In the genomic region with DNA sequence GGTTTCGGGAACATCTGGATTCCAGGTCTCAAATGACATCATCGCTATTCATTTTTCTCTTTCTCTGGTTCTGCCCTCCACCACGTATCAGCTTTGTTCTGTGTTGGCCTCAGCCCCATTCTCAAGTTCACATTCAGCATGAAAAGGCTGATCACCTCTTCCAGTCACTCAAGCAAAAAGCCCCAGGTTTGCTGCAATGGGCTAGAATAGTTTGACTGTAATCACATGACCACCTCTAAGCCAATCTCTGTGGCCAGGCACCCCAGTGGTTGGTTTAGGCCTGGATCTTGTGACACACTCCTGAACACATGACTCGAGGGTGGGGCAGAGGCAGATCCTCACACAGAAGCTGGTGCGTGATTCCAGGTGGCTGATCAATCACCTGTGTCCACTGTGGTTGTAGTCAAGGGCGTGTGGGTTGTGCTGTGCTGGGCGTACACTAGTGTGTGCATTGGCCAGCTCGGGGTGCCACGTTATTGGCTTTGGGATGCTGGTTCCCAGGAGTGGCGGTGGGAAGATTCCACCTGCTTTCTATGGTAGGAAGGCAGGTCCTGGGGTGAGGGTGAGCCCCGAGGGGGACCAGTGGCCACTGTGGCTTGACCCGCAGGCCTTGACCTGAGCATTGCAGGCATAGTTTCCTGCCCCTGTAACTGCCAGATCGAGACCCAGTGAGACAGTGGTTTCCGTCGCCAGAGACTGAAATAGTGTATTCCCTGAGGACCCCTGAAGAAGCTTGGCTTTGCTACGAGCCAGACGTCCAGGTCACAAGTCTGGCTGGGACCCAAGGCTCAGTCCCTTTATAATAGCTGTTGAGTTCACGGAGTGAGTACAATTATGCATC, we compare ENCODE assay signal across 9 cellular contexts. TPM values are rescaled to one million over a fixed set of nuclear protein-coding genes. Genes with fewer than 3 reads are reported as not detected.
DNase-seq lines count a peak whose midpoint lies in the region; ATAC-seq lines count a peak whose summit lies in the region.
"Had no signal": no experiment of that assay in that cellular context is flagged by ENCODE, and none has a peak within 500 bp of the region (broad histone marks: within the 10 kb centered on the region; RNA-seq: fewer than 3 reads in every experiment).

No MANE protein-coding gene starts in this region.

- peak; percentile 36 for ATAC-seq in activated CD8-positive, alpha-beta memory T cell treated with anti-CD3 and anti-CD28 coated beads, Interleukin-2, amount 10 ng/mL, durations not matched to agents 7 days and 5 days
- peak; percentile 90 for ATAC-seq in HG02610 (IDR thresholded peaks at IDR 0.05; ENCODE audit: unreplicated experiment)
- ATAC-seq in sciatic nerve, result peak; percentile 41

- H3K4me1 Mint-ChIP-seq in activated CD8-positive, alpha-beta memory T cell treated with anti-CD3 and anti-CD28 coated beads, Interleukin-2, amount 10 ng/mL, durations not matched to agents 7 days and 5 days, result peaks cover 21% of the 10 kb centered on the region

- H3K27ac Mint-ChIP-seq in activated CD8-positive, alpha-beta memory T cell treated with anti-CD3 and anti-CD28 coated beads, Interleukin-2, amount 10 ng/mL, durations not matched to agents 7 days and 5 days, result no peak overlapping the region

- intact Hi-C loops in sciatic nerve (cut with DNase I), result no loop called here

- H3K9me3 Mint-ChIP-seq in activated CD8-positive, alpha-beta memory T cell treated with anti-CD3 and anti-CD28 coated beads, Interleukin-2, amount 10 ng/mL, durations not matched to agents 7 days and 5 days (ENCODE audit: low read depth), result no peaks in the 10 kb centered on the region
- H3K9me3 Mint-ChIP-seq: CD4-positive, alpha-beta memory T cell had no signal

- no peaks in the 10 kb centered on the region for H3K27me3 Mint-ChIP-seq in activated CD8-positive, alpha-beta memory T cell treated with anti-CD3 and anti-CD28 coated beads, Interleukin-2, amount 10 ng/mL, durations not matched to agents 7 days and 5 days
- H3K27me3 Mint-ChIP-seq: CD4-positive, alpha-beta memory T cell had no signal

- DNase-seq in activated CD8-positive, alpha-beta memory T cell treated with anti-CD3 and anti-CD28 coated beads, Interleukin-2, amount 10 ng/mL, durations not matched to agents 7 days and 5 days, result no peak
- DNase-seq in activated CD8-positive, alpha-beta memory T cell treated with anti-CD3 and anti-CD28 coated beads, Interleukin-2, amount 50 U/mL, for 4 hours, result no peak
- DNase-seq in SW480 (ENCODE audit: low spot score) (peak; percentile 23), sciatic nerve (ENCODE audit: low spot score) (no peak), RPMI8226 (no peak), NCI-H1436 (lab: John Stamatoyannopoulos, UW) (no peak)
- DNase-seq in activated CD4-positive, CD25-positive, alpha-beta regulatory T cell treated with anti-CD3 and anti-CD28 coated beads, Interleukin-2, amount 50 U/mL, for 72 hours, result no peak

- no peak overlapping the region for H3K4me3 Mint-ChIP-seq in activated CD8-positive, alpha-beta memory T cell treated with anti-CD3 and anti-CD28 coated beads, Interleukin-2, amount 10 ng/mL, durations not matched to agents 7 days and 5 days
- H3K4me3 Mint-ChIP-seq: CD4-positive, alpha-beta memory T cell had no signal

- CTCF ChIA-PET in activated CD8-positive, alpha-beta memory T cell treated with anti-CD3 and anti-CD28 coated beads, Interleukin-2, amount 10 ng/mL, durations not matched to agents 7 days and 5 days (lab: Charles Lee), result interaction anchor here (1.1 to 1.4 kb wide), 3 partner anchors 46 to 82 kb away, joined by 3 read pairs; partner anchors contain the start of gene POLR3E

- H3K36me3 Mint-ChIP-seq in activated CD8-positive, alpha-beta memory T cell treated with anti-CD3 and anti-CD28 coated beads, Interleukin-2, amount 10 ng/mL, durations not matched to agents 7 days and 5 days, result peaks cover 25% of the 10 kb centered on the region

RNA-seq across cellular contexts. Expression of gene EEF2K, which starts 12.0 kb away (rescaled TPM):
- total RNA-seq in activated CD8-positive, alpha-beta memory T cell treated with anti-CD3 and anti-CD28 coated beads, Interleukin-2, amount 10 ng/mL, durations not matched to agents 7 days and 5 days, result 10 to 100 TPM; 34.8 to 36.7 TPM
- total RNA-seq in sciatic nerve, result 47.0 TPM

RNA-seq across cellular contexts. Expression of gene SDR42E2, which starts 55.8 kb away (rescaled TPM):
- under 1 TPM in 1 of 2 experiments, not detected in 1; 0.18 TPM for total RNA-seq in activated CD8-positive, alpha-beta memory T cell treated with anti-CD3 and anti-CD28 coated beads, Interleukin-2, amount 10 ng/mL, durations not matched to agents 7 days and 5 days
- total RNA-seq in sciatic nerve, result not detected

Comparison
In these comparisons a context has a peak if more than half of its experiments do, and no peak if none do; other contexts are left out.
1. ATAC-seq: peak in every context shown above with its lines; median percentile 90 in HG02610; 41 in sciatic nerve; 36 in activated CD8-positive, alpha-beta memory T cell treated with anti-CD3 and anti-CD28 coated beads, Interleukin-2, amount 10 ng/mL, durations not matched to agents 7 days and 5 days.